9 cellular contexts compared by ENCODE assay signal in genomic region chr3:12004741-12005513, GRCh38. TPM values are rescaled to one million over a fixed set of nuclear protein-coding genes. Genes with fewer than 3 reads are reported as not detected.
DNase-seq lines count a peak whose midpoint lies in the region; ATAC-seq and TF ChIP-seq lines count a peak whose summit lies in the region.
"Had no signal": no experiment of that assay in that cellular context is flagged by ENCODE, and none has a peak within 500 bp of the region (broad histone marks: within the 10 kb centered on the region; RNA-seq: fewer than 3 reads in every experiment).

No MANE protein-coding gene starts in this region.

- H3K9me3 Mint-ChIP-seq in stimulated activated naive CD8-positive, alpha-beta T cell treated with anti-CD3 and anti-CD28 coated beads, Interleukin-15, Interleukin-2, amounts not matched to agents 100 ng/mL and 50 ng/mL, for 24 hours: no peaks in the 10 kb centered on the region
- H3K9me3 Mint-ChIP-seq in activated T-helper 2 cell treated with anti-CD3 and anti-CD28 coated beads, Interferon-gamma antibody, Interleukin-2, Interleukin-4, amounts not matched to agents 10 μg/mL and 5 μg/mL and 100 μg/mL, durations not matched to agents 14 hours and 24 hours and 36 hours: no peaks in the 10 kb centered on the region

- H3K27me3 Mint-ChIP-seq in stimulated activated naive CD8-positive, alpha-beta T cell treated with anti-CD3 and anti-CD28 coated beads, Interleukin-15, Interleukin-2, amounts not matched to agents 100 ng/mL and 50 ng/mL, for 24 hours: peaks cover 77% of the 10 kb centered on the region
- peaks cover 60% of the 10 kb centered on the region for H3K27me3 Mint-ChIP-seq in activated T-helper 2 cell treated with anti-CD3 and anti-CD28 coated beads, Interferon-gamma antibody, Interleukin-2, Interleukin-4, amounts not matched to agents 10 μg/mL and 5 μg/mL and 100 μg/mL, durations not matched to agents 14 hours and 24 hours and 36 hours (ENCODE audit: low read depth)

- no peaks in the 10 kb centered on the region for H3K36me3 Mint-ChIP-seq in stimulated activated naive CD8-positive, alpha-beta T cell treated with anti-CD3 and anti-CD28 coated beads, Interleukin-15, Interleukin-2, amounts not matched to agents 100 ng/mL and 50 ng/mL, for 24 hours (ENCODE audit: low read depth)
- no peaks in the 10 kb centered on the region for H3K36me3 Mint-ChIP-seq in activated T-helper 2 cell treated with anti-CD3 and anti-CD28 coated beads, Interferon-gamma antibody, Interleukin-2, Interleukin-4, amounts not matched to agents 10 μg/mL and 5 μg/mL and 100 μg/mL, durations not matched to agents 14 hours and 24 hours and 36 hours (ENCODE audit: low read depth)

- H3K27ac ChIP-seq in lung (ENCODE audit: low read depth in 1 of 2, low read length in 1 of 2): no peak overlapping the region

- H3K4me3 Mint-ChIP-seq in stimulated activated naive CD8-positive, alpha-beta T cell treated with anti-CD3 and anti-CD28 coated beads, Interleukin-15, Interleukin-2, amounts not matched to agents 100 ng/mL and 50 ng/mL, for 24 hours: peak overlapping the region; percentile 19
- peak overlapping the region; percentile 34 for H3K4me3 Mint-ChIP-seq in activated T-helper 2 cell treated with anti-CD3 and anti-CD28 coated beads, Interferon-gamma antibody, Interleukin-2, Interleukin-4, amounts not matched to agents 10 μg/mL and 5 μg/mL and 100 μg/mL, durations not matched to agents 14 hours and 24 hours and 36 hours (ENCODE audit: low read depth)

- DNase-seq in stimulated activated naive CD8-positive, alpha-beta T cell treated with anti-CD3 and anti-CD28 coated beads, Interleukin-15, Interleukin-2, amounts not matched to agents 100 U/mL and 50 U/mL, for 24 hours: no peak
- DNase-seq in activated T-helper 2 cell treated with anti-CD3 and anti-CD28 coated beads, Interferon-gamma antibody, Interleukin-2, Interleukin-4, amounts not matched to agents 10 μg/mL and 5 μg/mL and 100 μg/mL, durations not matched to agents 14 hours and 24 hours and 36 hours (ENCODE audit: low spot score): no peak
- DNase-seq in lung (ENCODE audit: low spot score) (no peak), T-helper 2 cell (no peak), OCI-M1 (lab: John Stamatoyannopoulos, UW) (no peak)

- peak overlapping the region; percentile 35 for H3K4me3 ChIP-seq in lung

- no peaks in the 10 kb centered on the region for H3K36me3 ChIP-seq in lung (ENCODE audit: control insufficient read depth in 2 of 2, insufficient read depth in 2 of 2, low read length in 2 of 2)

- peaks cover 10% of the 10 kb centered on the region for H3K4me1 Mint-ChIP-seq in stimulated activated naive CD8-positive, alpha-beta T cell treated with anti-CD3 and anti-CD28 coated beads, Interleukin-15, Interleukin-2, amounts not matched to agents 100 ng/mL and 50 ng/mL, for 24 hours (ENCODE audit: low read depth)
- peaks cover 12% of the 10 kb centered on the region for H3K4me1 Mint-ChIP-seq in activated T-helper 2 cell treated with anti-CD3 and anti-CD28 coated beads, Interferon-gamma antibody, Interleukin-2, Interleukin-4, amounts not matched to agents 10 μg/mL and 5 μg/mL and 100 μg/mL, durations not matched to agents 14 hours and 24 hours and 36 hours (ENCODE audit: low read depth)

- H3K4me1 ChIP-seq in lung (ENCODE audit: control insufficient read depth in 2 of 2, insufficient read depth in 2 of 2, low read length in 2 of 2): no peaks in the 10 kb centered on the region

- no peak for TF ChIP-seq CTCF in lung (IDR thresholded peaks at IDR 0.05; ENCODE audit: control extremely low read depth, extremely low read depth)

- WGBS in lung, 2 donors: 5 to 6% methylated on average over 39 to 57 of the region's 57 CpGs

- no peak overlapping the region for H3K27ac Mint-ChIP-seq in stimulated activated naive CD8-positive, alpha-beta T cell treated with anti-CD3 and anti-CD28 coated beads, Interleukin-15, Interleukin-2, amounts not matched to agents 100 ng/mL and 50 ng/mL, for 24 hours
- no peak overlapping the region for H3K27ac Mint-ChIP-seq in activated T-helper 2 cell treated with anti-CD3 and anti-CD28 coated beads, Interferon-gamma antibody, Interleukin-2, Interleukin-4, amounts not matched to agents 10 μg/mL and 5 μg/mL and 100 μg/mL, durations not matched to agents 14 hours and 24 hours and 36 hours

- no peaks in the 10 kb centered on the region for H3K9me3 ChIP-seq in lung (ENCODE audit: control insufficient read depth in 2 of 2, insufficient read depth in 1 of 2, low read length in 1 of 2)

- no peak for ATAC-seq in stimulated activated naive CD8-positive, alpha-beta T cell treated with anti-CD3 and anti-CD28 coated beads, Interleukin-15, Interleukin-2, amounts not matched to agents 100 U/mL and 50 U/mL, for 24 hours
- ATAC-seq in lung (ENCODE audit: insufficient read depth, low FRiP score) (no peak), GM18867 (IDR thresholded peaks at IDR 0.05; ENCODE audit: unreplicated experiment) (no peak), GM21786 (IDR thresholded peaks at IDR 0.05; ENCODE audit: unreplicated experiment) (no peak)

- no peaks in the 10 kb centered on the region for H3K27me3 ChIP-seq in lung (ENCODE audit: control insufficient read depth, insufficient read depth)

- intact Hi-C loops in activated T-helper 2 cell treated with anti-CD3 and anti-CD28 coated beads, Interferon-gamma antibody, Interleukin-2, Interleukin-4, amounts not matched to agents 10 μg/mL and 5 μg/mL and 100 μg/mL, durations not matched to agents 14 hours and 24 hours and 36 hours (cut with micrococcal nuclease): no loop called here

RNA-seq across cellular contexts. Expression of gene SYN2, which starts 0.7 kb away (rescaled TPM):
- 0.23 and 0.30 TPM in 2 replicates for total RNA-seq in activated T-helper 2 cell treated with anti-CD3 and anti-CD28 coated beads, Interferon-gamma antibody, Interleukin-2, Interleukin-4, amounts not matched to agents 10 μg/mL and 5 μg/mL and 100 μg/mL, durations not matched to agents 14 hours and 24 hours and 36 hours
- 1 to 10 TPM; 1.2 to 1.7 TPM for total RNA-seq in lung
- 1 to 10 TPM in 1 of 2 donors, under 1 TPM in 1; 0.57 to 2.2 TPM for polyA plus RNA-seq in lung
- total RNA-seq: NCI-H460 had no signal
